In the genomic region with DNA sequence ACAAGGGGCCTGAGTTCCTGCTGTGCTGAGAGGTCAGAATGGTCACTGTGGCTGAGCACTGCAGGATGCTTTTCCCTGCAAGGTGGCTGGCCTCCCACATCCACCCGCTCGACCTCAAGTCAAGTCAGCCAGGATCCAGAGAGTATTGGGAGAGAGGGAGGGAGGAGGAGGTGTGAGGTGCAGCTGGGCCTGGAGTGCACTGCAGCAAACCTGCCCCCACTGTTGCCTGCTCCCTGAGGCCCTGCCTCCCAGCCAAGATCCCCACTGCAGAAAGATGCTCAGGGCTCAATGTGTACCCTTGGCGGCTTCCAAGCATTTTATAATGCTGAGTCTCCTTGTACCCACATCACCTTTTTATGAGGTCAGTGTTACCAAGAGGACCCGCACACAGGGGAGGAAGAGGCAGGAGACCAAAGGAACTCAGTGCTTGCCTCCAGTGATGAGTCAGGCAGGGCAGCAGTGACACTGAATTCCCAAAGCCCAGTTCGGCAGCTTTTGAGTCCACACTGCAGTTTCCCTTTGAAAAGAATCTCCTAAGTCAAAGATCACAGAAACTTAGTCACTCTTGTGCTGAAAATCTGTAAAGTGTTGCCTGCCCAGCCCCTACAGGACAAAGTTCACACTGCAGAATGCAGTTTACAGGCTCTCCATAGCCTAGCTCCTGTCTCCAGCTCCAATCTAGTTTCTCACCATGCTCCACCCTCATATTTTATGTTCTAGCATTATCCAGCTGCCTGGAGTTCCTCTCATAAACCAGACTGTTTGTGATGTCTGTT, we compare ENCODE assay signal across 8 cellular contexts. TPM values are rescaled to one million over a fixed set of nuclear protein-coding genes. Genes with fewer than 3 reads are reported as not detected.
DNase-seq lines count a peak whose midpoint lies in the region; ATAC-seq and TF ChIP-seq lines count a peak whose summit lies in the region.

No MANE protein-coding gene starts in this region.

- no peak for ATAC-seq in HG03439 (IDR thresholded peaks at IDR 0.05; ENCODE audit: unreplicated experiment)

- peaks cover 46% of the 10 kb centered on the region for H3K4me1 ChIP-seq in suprapubic skin

- no peaks in the 10 kb centered on the region for H3K27me3 ChIP-seq in kidney epithelial cell (ENCODE audit: control insufficient read depth, insufficient read depth, low read length)
- H3K27me3 ChIP-seq in suprapubic skin: no peaks in the 10 kb centered on the region

- no peak overlapping the region for H3K27ac Mint-ChIP-seq in activated naive CD4-positive, alpha-beta T cell treated with anti-CD3 and anti-CD28 coated beads, Interleukin-2, amount 10 ng/mL, durations not matched to agents 7 days and 5 days

- H3K9me3 ChIP-seq in suprapubic skin: no peaks in the 10 kb centered on the region

- H3K27ac ChIP-seq in suprapubic skin: no peak overlapping the region

- no peaks in the 10 kb centered on the region for H3K27me3 Mint-ChIP-seq in activated naive CD4-positive, alpha-beta T cell treated with anti-CD3 and anti-CD28 coated beads, Interleukin-2, amount 10 ng/mL, durations not matched to agents 7 days and 5 days

- no peak for TF ChIP-seq POLR2A in suprapubic skin (IDR thresholded peaks at IDR 0.05)

- H3K36me3 Mint-ChIP-seq in activated naive CD4-positive, alpha-beta T cell treated with anti-CD3 and anti-CD28 coated beads, Interleukin-2, amount 10 ng/mL, durations not matched to agents 7 days and 5 days: peaks cover 8% of the 10 kb centered on the region

- no peaks in the 10 kb centered on the region for H3K9me3 Mint-ChIP-seq in activated naive CD4-positive, alpha-beta T cell treated with anti-CD3 and anti-CD28 coated beads, Interleukin-2, amount 10 ng/mL, durations not matched to agents 7 days and 5 days

- WGBS in suprapubic skin: 56% methylated on average over 5 of the region's 5 CpGs

- no peak for TF ChIP-seq EP300 in suprapubic skin (IDR thresholded peaks at IDR 0.05)

- H3K4me1 Mint-ChIP-seq in activated naive CD4-positive, alpha-beta T cell treated with anti-CD3 and anti-CD28 coated beads, Interleukin-2, amount 10 ng/mL, durations not matched to agents 7 days and 5 days: peaks cover 75% of the 10 kb centered on the region

- CTCF ChIA-PET in activated naive CD4-positive, alpha-beta T cell treated with anti-CD3 and anti-CD28 coated beads, Interleukin-2, amount 10 ng/mL, durations not matched to agents 7 days and 5 days (lab: Charles Lee): interaction anchor here (0.7 to 8.1 kb wide), 14 partner anchors 9 to 469 kb away, joined by 3 to 143 read pairs (median 4); partner anchors contain the start of gene SRSF8

- H3K36me3 ChIP-seq in kidney epithelial cell (ENCODE audit: control insufficient read depth, insufficient read depth, low read length): no peaks in the 10 kb centered on the region
- H3K36me3 ChIP-seq in suprapubic skin: no peaks in the 10 kb centered on the region

- TF ChIP-seq CTCF in kidney epithelial cell (IDR thresholded peaks at IDR 0.05; ENCODE audit: insufficient read depth, low read length, poor library complexity, severe bottlenecking) (peak; percentile 56), suprapubic skin (IDR thresholded peaks at IDR 0.05) (peak; percentile 9 to 64)

- DNase-seq in GM03348 (ENCODE audit: low spot score) (peak; percentile 59), LoVo (ENCODE audit: low spot score) (peak; percentile 75), kidney epithelial cell (ENCODE audit: low read depth) (no peak), suprapubic skin (ENCODE audit: low spot score in 2 of 2) (no peak), SK-N-DZ (ENCODE audit: low spot score) (no peak), middle frontal gyrus (ENCODE audit: extremely low spot score, low spot score) (no peak)
- peak; percentile 58 for DNase-seq in activated naive CD4-positive, alpha-beta T cell treated with anti-CD3 and anti-CD28 coated beads, Interleukin-2, amount 10 ng/mL, durations not matched to agents 7 days and 5 days

- H3K4me3 ChIP-seq in kidney epithelial cell (ENCODE audit: low read depth, low read length): no peak overlapping the region
- H3K4me3 ChIP-seq in suprapubic skin: no peak overlapping the region

- no peak overlapping the region for H3K4me3 Mint-ChIP-seq in activated naive CD4-positive, alpha-beta T cell treated with anti-CD3 and anti-CD28 coated beads, Interleukin-2, amount 10 ng/mL, durations not matched to agents 7 days and 5 days

RNA-seq across cellular contexts. Expression of gene ENDOD1, which starts 3.1 kb away (rescaled TPM):
- total RNA-seq in kidney epithelial cell (33.1 and 38.4 TPM in 2 replicates), suprapubic skin (10 to 100 TPM; 30.7 to 65.9 (median 49.4) TPM)
- 5.9 and 7.3 TPM in 2 replicates for polyA plus RNA-seq in SK-N-DZ (2014; cell fraction: cytosol; rRNA removed)
- polyA plus RNA-seq in SK-N-DZ (2014; cell fraction: nucleus; rRNA removed): 2.0 and 3.1 TPM in 2 replicates

RNA-seq across cellular contexts. Expression of gene SRSF8, which starts 26.0 kb away (rescaled TPM):
- total RNA-seq in kidney epithelial cell (34.2 and 39.8 TPM in 2 replicates), suprapubic skin (10 to 100 TPM; 31.7 to 37.4 (median 35.5) TPM)
- 45.0 and 49.7 TPM in 2 replicates for polyA plus RNA-seq in SK-N-DZ (2014; cell fraction: cytosol; rRNA removed)
- 13.7 and 19.0 TPM in 2 replicates for polyA plus RNA-seq in SK-N-DZ (2014; cell fraction: nucleus; rRNA removed)

RNA-seq across cellular contexts. Expression of gene KDM4F, which starts 43.5 kb away (rescaled TPM):
- total RNA-seq in kidney epithelial cell: not detected in 2 replicates
- total RNA-seq in suprapubic skin: not detected
- not detected in 2 replicates for polyA plus RNA-seq in SK-N-DZ (2014; cell fraction: cytosol; rRNA removed)
- polyA plus RNA-seq in SK-N-DZ (2014; cell fraction: nucleus; rRNA removed): not detected in 2 replicates

Comparison
In these comparisons a context has a peak if more than half of its experiments do, and no peak if none do; other contexts are left out.
1. DNase-seq: peak in GM03348 (single experiment), LoVo (single experiment) and activated naive CD4-positive, alpha-beta T cell treated with anti-CD3 and anti-CD28 coated beads, Interleukin-2, amount 10 ng/mL, durations not matched to agents 7 days and 5 days (single experiment); none in kidney epithelial cell (single experiment), suprapubic skin (0 of 2), SK-N-DZ (single experiment) and middle frontal gyrus (single experiment).